ENCODE assay signal across 1 cellular context in the genomic region with DNA sequence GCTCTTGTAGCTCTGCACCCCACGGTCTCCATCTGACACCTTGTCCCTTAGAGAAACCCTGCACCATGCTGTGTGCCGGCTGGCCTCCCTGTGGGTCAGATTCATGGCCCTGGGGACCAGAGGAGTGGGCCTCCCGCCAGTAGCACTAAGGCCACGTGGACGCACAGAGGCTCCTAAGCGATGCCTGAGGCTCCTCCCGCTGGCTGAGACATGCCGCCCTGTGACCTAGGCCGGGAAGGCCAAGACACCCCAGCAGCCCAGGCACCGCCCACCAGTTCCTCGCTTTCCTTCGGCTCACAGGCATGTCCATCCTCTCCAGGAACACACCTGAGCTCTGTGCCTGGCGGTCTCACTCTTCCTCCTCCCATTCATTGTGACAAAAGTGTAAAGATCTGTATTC.
TF ChIP-seq lines count a peak whose summit lies in the region.

No MANE protein-coding gene starts in this region.

TF ChIP-seq in IMR-90, 13 proteins besides CTCF, POLR2A, EP300 and RAD21 (continued from another document):
- TF ChIP-seq, protein P1, sequence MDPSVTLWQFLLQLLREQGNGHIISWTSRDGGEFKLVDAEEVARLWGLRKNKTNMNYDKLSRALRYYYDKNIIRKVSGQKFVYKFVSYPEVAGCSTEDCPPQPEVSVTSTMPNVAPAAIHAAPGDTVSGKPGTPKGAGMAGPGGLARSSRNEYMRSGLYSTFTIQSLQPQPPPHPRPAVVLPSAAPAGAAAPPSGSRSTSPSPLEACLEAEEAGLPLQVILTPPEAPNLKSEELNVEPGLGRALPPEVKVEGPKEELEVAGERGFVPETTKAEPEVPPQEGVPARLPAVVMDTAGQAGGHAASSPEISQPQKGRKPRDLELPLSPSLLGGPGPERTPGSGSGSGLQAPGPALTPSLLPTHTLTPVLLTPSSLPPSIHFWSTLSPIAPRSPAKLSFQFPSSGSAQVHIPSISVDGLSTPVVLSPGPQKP (IDR thresholded peaks at IDR 0.05; ENCODE audit: borderline replicate concordance, low read depth, low read length) = no peak
- TF ChIP-seq BHLHE40 (IDR thresholded peaks at IDR 0.05; ENCODE audit: low read depth, low read length) (no peak), MAFK (IDR thresholded peaks at IDR 0.05; ENCODE audit: low read depth, low read length) (no peak), MAZ (IDR thresholded peaks at IDR 0.05; ENCODE audit: borderline replicate concordance, low read depth, low read length) (no peak), MXI1 (IDR thresholded peaks at IDR 0.05; ENCODE audit: borderline replicate concordance, low read depth, low read length) (no peak)
TF ChIP-seq in IMR-90: peak in this region for 0.
